Comparison of ENCODE assay signal across 32 cellular contexts in genomic region chr3:72449551-72449950, GRCh38. TPM values are rescaled to one million over a fixed set of nuclear protein-coding genes. Genes with fewer than 3 reads are reported as not detected.
DNase-seq lines count a peak whose midpoint lies in the region; ATAC-seq and TF ChIP-seq lines count a peak whose summit lies in the region.
"Had no signal": no experiment of that assay in that cellular context is flagged by ENCODE, and none has a peak within 500 bp of the region (broad histone marks: within the 10 kb centered on the region; RNA-seq: fewer than 3 reads in every experiment).

No MANE protein-coding gene starts in this region.

- H3K4me1 Mint-ChIP-seq in HFFc6 (ENCODE audit: low read depth), result peaks cover 47% of the 10 kb centered on the region

- TF ChIP-seq CTCF in AG10803 (conservative IDR thresholded peaks at IDR 0.05; ENCODE audit: low read length) (no peak), HFFc6 (IDR thresholded peaks at IDR 0.05) (no peak), choroid plexus epithelial cell (conservative IDR thresholded peaks at IDR 0.05; ENCODE audit: low read depth, low read length) (no peak)

- peaks cover 12% of the 10 kb centered on the region for H3K27me3 Mint-ChIP-seq in HFFc6 (ENCODE audit: insufficient read depth)

- H3K4me3 ChIP-seq in AG10803 (ENCODE audit: low read length) (no peak overlapping the region), choroid plexus epithelial cell (ENCODE audit: low read depth, low read length) (no peak overlapping the region)
- H3K4me3 ChIP-seq: ascending aorta, hepatocyte, lung, sigmoid colon, tibial artery had no signal

- H3K36me3 Mint-ChIP-seq in HFFc6 (ENCODE audit: low read depth), result peaks cover 13% of the 10 kb centered on the region

- H3K27ac Mint-ChIP-seq in HFFc6, result no peak overlapping the region; the same call in 1 of the 2 replicates
- H3K27ac Mint-ChIP-seq: activated CD4-positive, alpha-beta T cell treated with anti-CD3 and anti-CD28 coated beads for 36 hours; activated CD8-positive, alpha-beta T cell treated with anti-CD3 and anti-CD28 coated beads, Interleukin-2, amount 10 ng/mL, durations not matched to agents 7 days and 5 days; activated naive CD4-positive, alpha-beta T cell treated with anti-CD3 and anti-CD28 coated beads, Interleukin-2, amount 50 U/mL, for 72 hours; CD14-positive monocyte; effector memory CD8-positive, alpha-beta T cell; natural killer cell treated with Interleukin-12 subunit alpha and Interleukin-12 subunit beta and Interleukin-15 and Interleukin-18, amount 100 ng/mL, for 72 hours had no signal

- no peak overlapping the region for H3K4me3 Mint-ChIP-seq in HFFc6
- H3K4me3 Mint-ChIP-seq: activated CD4-positive, alpha-beta T cell treated with anti-CD3 and anti-CD28 coated beads for 36 hours; activated CD8-positive, alpha-beta T cell treated with anti-CD3 and anti-CD28 coated beads, Interleukin-2, amount 10 ng/mL, durations not matched to agents 7 days and 5 days; CD14-positive monocyte; effector memory CD8-positive, alpha-beta T cell had no signal

- H3K9me3 Mint-ChIP-seq in HFFc6, result no peaks in the 10 kb centered on the region
- H3K9me3 Mint-ChIP-seq: effector memory CD8-positive, alpha-beta T cell; natural killer cell treated with Interleukin-12 subunit alpha and Interleukin-12 subunit beta and Interleukin-15 and Interleukin-18, amount 100 ng/mL, for 72 hours had no signal

- DNase-seq in AG10803 (ENCODE audit: low read depth) (peak; percentile 90), HFFc6 (peak; percentile 89), choroid plexus epithelial cell (ENCODE audit: low read depth) (peak; percentile 19), myocyte (ENCODE audit: low read depth) (peak; percentile 30), foreskin melanocyte (no peak), SIG-M5 (lab: John Stamatoyannopoulos, UW) (no peak)
- DNase-seq: activated CD4-positive, alpha-beta T cell treated with anti-CD3 and anti-CD28 coated beads for 36 hours; activated CD8-positive, alpha-beta T cell treated with anti-CD3 and anti-CD28 coated beads, Interleukin-2, amount 10 ng/mL, durations not matched to agents 7 days and 5 days; activated effector memory CD4-positive, alpha-beta T cell treated with Interleukin-2 at 50 U/mL for 16 hours; cortex of kidney; DMS79; effector memory CD8-positive, alpha-beta T cell; GDM1; H7; KG1; MM.1S; NCI-H2029 treated with DMSO at 0.1 percent for 48 hours; NCI-H345; NCI-H69; SHP77 treated with DMSO at 0.1 percent for 48 hours; sigmoid colon; stimulated activated CD4-positive, alpha-beta T cell treated with anti-CD3 and anti-CD28 coated beads, Interleukin-4, amount 100 ng/mL, for 24 hours; T-helper 9 cell; tibial artery had no signal

- no peak for ATAC-seq in GM19463 (IDR thresholded peaks at IDR 0.05; ENCODE audit: unreplicated experiment)
- no peak for ATAC-seq in GM19455 (IDR thresholded peaks at IDR 0.05; ENCODE audit: unreplicated experiment)
- ATAC-seq: activated CD4-positive, alpha-beta T cell treated with anti-CD3 and anti-CD28 coated beads for 36 hours; activated CD8-positive, alpha-beta T cell treated with anti-CD3 and anti-CD28 coated beads, Interleukin-2, amount 10 ng/mL, durations not matched to agents 7 days and 5 days; activated naive CD4-positive, alpha-beta T cell treated with anti-CD3 and anti-CD28 coated beads, Interleukin-2, amount 50 U/mL, for 72 hours; effector memory CD8-positive, alpha-beta T cell; natural killer cell treated with Interleukin-12 subunit alpha and Interleukin-12 subunit beta and Interleukin-15 and Interleukin-18, amount 100 ng/mL, for 72 hours had no signal

RNA-seq across cellular contexts. Expression of gene RYBP, which starts 3.1 kb away (rescaled TPM):
- 10 to 100 TPM in 2 of 6 experiments, 1 to 10 TPM in 4; 7.8 to 11.2 (median 9.5) TPM for total RNA-seq in HFFc6 (2021; fragmentation: NEBNext Ultra II Directional; extraction: Animal tissue kit (Norgen Biotek cat#: 25700))
- total RNA-seq in myocyte, result 4.8 and 5.9 TPM in 2 replicates
- polyA plus RNA-seq in myocyte (2012), result 8.0 TPM

Comparison
In these comparisons a context has a peak if more than half of its experiments do, and no peak if none do; other contexts are left out.
1. DNase-seq: peak in AG10803 (single experiment), HFFc6 (single experiment), choroid plexus epithelial cell (single experiment) and myocyte (single experiment); none in foreskin melanocyte (single experiment) and SIG-M5 (single experiment).